ENCODE assay signal across 1 cellular context in genomic region chr12:32104572-32105355, GRCh38.
TF ChIP-seq lines count a peak whose summit lies in the region.

No MANE protein-coding gene starts in this region.

TF ChIP-seq in K562, 482 proteins besides CTCF, POLR2A, EP300 and RAD21 (continued from another document and continues in another):
- TF ChIP-seq, protein P1, sequence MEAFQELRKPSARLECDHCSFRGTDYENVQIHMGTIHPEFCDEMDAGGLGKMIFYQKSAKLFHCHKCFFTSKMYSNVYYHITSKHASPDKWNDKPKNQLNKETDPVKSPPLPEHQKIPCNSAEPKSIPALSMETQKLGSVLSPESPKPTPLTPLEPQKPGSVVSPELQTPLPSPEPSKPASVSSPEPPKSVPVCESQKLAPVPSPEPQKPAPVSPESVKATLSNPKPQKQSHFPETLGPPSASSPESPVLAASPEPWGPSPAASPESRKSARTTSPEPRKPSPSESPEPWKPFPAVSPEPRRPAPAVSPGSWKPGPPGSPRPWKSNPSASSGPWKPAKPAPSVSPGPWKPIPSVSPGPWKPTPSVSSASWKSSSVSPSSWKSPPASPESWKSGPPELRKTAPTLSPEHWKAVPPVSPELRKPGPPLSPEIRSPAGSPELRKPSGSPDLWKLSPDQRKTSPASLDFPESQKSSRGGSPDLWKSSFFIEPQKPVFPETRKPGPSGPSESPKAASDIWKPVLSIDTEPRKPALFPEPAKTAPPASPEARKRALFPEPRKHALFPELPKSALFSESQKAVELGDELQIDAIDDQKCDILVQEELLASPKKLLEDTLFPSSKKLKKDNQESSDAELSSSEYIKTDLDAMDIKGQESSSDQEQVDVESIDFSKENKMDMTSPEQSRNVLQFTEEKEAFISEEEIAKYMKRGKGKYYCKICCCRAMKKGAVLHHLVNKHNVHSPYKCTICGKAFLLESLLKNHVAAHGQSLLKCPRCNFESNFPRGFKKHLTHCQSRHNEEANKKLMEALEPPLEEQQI (IDR thresholded peaks at IDR 0.05), result no peak
- TF ChIP-seq TFAM (CRISPR knock-in tag; conservative IDR thresholded peaks at IDR 0.05) (no peak), ZNF134 (CRISPR knock-in tag; conservative IDR thresholded peaks at IDR 0.05) (no peak), ZNF449 (CRISPR knock-in tag; IDR thresholded peaks at IDR 0.05) (no peak), SMARCE1 (IDR thresholded peaks at IDR 0.05) (no peak), SMAD1 (IDR thresholded peaks at IDR 0.05; ENCODE audit: low read depth, low read length, partially characterized antibody) (no peak), ARID1B (IDR thresholded peaks at IDR 0.05) (peak; percentile 62), KLF6 (CRISPR knock-in tag; IDR thresholded peaks at IDR 0.05; ENCODE audit: borderline replicate concordance) (no peak), ZNF408 (CRISPR knock-in tag; IDR thresholded peaks at IDR 0.05; ENCODE audit: low read depth) (no peak), E2F3 (CRISPR knock-in tag; IDR thresholded peaks at IDR 0.05) (no peak), XRCC5 (IDR thresholded peaks at IDR 0.05; ENCODE audit: low read depth, low read length) (no peak), MEIS2 (IDR thresholded peaks at IDR 0.05; ENCODE audit: partially characterized antibody) (peak; percentile 76), RCOR1 (IDR thresholded peaks at IDR 0.05; ENCODE audit: borderline replicate concordance in 1 of 2, low read depth in 2 of 2, low read length in 2 of 2) (no peak), RFX1 (IDR thresholded peaks at IDR 0.05) (no peak), CBFA2T2 (conservative IDR thresholded peaks at IDR 0.05) (peak; percentile 54), MECOM (CRISPR knock-in tag; IDR thresholded peaks at IDR 0.05) (peak; percentile 73), SP2 (IDR thresholded peaks at IDR 0.05; ENCODE audit: extremely low read depth, low read depth, low read length, poor library complexity, severe bottlenecking) (no peak), DPF2 (IDR thresholded peaks at IDR 0.05) (0 out of 2 replicates have a peak, but pooled peaks have one; percentile 25), SREBF1 (IDR thresholded peaks at IDR 0.05; ENCODE audit: borderline replicate concordance, low read depth, low read length) (no peak), THRA (IDR thresholded peaks at IDR 0.05) (no peak), ZNF224 (CRISPR knock-in tag; IDR thresholded peaks at IDR 0.05) (no peak), CBFB (CRISPR knock-in tag; IDR thresholded peaks at IDR 0.05) (no peak), ZNF592 (IDR thresholded peaks at IDR 0.05) (no peak), BRCA1 (IDR thresholded peaks at IDR 0.05) (no peak), BRCA1 (CRISPR knock-in tag; IDR thresholded peaks at IDR 0.05) (no peak)
- TF ChIP-seq, protein P2, sequence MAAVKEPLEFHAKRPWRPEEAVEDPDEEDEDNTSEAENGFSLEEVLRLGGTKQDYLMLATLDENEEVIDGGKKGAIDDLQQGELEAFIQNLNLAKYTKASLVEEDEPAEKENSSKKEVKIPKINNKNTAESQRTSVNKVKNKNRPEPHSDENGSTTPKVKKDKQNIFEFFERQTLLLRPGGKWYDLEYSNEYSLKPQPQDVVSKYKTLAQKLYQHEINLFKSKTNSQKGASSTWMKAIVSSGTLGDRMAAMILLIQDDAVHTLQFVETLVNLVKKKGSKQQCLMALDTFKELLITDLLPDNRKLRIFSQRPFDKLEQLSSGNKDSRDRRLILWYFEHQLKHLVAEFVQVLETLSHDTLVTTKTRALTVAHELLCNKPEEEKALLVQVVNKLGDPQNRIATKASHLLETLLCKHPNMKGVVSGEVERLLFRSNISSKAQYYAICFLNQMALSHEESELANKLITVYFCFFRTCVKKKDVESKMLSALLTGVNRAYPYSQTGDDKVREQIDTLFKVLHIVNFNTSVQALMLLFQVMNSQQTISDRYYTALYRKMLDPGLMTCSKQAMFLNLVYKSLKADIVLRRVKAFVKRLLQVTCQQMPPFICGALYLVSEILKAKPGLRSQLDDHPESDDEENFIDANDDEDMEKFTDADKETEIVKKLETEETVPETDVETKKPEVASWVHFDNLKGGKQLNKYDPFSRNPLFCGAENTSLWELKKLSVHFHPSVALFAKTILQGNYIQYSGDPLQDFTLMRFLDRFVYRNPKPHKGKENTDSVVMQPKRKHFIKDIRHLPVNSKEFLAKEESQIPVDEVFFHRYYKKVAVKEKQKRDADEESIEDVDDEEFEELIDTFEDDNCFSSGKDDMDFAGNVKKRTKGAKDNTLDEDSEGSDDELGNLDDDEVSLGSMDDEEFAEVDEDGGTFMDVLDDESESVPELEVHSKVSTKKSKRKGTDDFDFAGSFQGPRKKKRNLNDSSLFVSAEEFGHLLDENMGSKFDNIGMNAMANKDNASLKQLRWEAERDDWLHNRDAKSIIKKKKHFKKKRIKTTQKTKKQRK (IDR thresholded peaks at IDR 0.05; ENCODE audit: borderline replicate concordance, low read depth, low read length), result no peak
- TF ChIP-seq, protein P3, sequence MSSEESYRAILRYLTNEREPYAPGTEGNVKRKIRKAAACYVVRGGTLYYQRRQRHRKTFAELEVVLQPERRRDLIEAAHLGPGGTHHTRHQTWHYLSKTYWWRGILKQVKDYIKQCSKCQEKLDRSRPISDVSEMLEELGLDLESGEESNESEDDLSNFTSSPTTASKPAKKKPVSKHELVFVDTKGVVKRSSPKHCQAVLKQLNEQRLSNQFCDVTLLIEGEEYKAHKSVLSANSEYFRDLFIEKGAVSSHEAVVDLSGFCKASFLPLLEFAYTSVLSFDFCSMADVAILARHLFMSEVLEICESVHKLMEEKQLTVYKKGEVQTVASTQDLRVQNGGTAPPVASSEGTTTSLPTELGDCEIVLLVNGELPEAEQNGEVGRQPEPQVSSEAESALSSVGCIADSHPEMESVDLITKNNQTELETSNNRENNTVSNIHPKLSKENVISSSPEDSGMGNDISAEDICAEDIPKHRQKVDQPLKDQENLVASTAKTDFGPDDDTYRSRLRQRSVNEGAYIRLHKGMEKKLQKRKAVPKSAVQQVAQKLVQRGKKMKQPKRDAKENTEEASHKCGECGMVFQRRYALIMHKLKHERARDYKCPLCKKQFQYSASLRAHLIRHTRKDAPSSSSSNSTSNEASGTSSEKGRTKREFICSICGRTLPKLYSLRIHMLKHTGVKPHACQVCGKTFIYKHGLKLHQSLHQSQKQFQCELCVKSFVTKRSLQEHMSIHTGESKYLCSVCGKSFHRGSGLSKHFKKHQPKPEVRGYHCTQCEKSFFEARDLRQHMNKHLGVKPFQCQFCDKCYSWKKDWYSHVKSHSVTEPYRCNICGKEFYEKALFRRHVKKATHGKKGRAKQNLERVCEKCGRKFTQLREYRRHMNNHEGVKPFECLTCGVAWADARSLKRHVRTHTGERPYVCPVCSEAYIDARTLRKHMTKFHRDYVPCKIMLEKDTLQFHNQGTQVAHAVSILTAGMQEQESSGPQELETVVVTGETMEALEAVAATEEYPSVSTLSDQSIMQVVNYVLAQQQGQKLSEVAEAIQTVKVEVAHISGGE (CRISPR knock-in tag; IDR thresholded peaks at IDR 0.05), result no peak
- TF ChIP-seq, protein P4, sequence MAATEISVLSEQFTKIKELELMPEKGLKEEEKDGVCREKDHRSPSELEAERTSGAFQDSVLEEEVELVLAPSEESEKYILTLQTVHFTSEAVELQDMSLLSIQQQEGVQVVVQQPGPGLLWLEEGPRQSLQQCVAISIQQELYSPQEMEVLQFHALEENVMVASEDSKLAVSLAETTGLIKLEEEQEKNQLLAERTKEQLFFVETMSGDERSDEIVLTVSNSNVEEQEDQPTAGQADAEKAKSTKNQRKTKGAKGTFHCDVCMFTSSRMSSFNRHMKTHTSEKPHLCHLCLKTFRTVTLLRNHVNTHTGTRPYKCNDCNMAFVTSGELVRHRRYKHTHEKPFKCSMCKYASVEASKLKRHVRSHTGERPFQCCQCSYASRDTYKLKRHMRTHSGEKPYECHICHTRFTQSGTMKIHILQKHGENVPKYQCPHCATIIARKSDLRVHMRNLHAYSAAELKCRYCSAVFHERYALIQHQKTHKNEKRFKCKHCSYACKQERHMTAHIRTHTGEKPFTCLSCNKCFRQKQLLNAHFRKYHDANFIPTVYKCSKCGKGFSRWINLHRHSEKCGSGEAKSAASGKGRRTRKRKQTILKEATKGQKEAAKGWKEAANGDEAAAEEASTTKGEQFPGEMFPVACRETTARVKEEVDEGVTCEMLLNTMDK (IDR thresholded peaks at IDR 0.05; ENCODE audit: borderline replicate concordance, insufficient read depth, low read depth, low read length, poor library complexity, severe bottlenecking), result no peak
- TF ChIP-seq, protein P5, sequence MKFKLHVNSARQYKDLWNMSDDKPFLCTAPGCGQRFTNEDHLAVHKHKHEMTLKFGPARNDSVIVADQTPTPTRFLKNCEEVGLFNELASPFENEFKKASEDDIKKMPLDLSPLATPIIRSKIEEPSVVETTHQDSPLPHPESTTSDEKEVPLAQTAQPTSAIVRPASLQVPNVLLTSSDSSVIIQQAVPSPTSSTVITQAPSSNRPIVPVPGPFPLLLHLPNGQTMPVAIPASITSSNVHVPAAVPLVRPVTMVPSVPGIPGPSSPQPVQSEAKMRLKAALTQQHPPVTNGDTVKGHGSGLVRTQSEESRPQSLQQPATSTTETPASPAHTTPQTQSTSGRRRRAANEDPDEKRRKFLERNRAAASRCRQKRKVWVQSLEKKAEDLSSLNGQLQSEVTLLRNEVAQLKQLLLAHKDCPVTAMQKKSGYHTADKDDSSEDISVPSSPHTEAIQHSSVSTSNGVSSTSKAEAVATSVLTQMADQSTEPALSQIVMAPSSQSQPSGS (CRISPR knock-in tag; IDR thresholded peaks at IDR 0.05), result no peak
- TF ChIP-seq, protein P6, sequence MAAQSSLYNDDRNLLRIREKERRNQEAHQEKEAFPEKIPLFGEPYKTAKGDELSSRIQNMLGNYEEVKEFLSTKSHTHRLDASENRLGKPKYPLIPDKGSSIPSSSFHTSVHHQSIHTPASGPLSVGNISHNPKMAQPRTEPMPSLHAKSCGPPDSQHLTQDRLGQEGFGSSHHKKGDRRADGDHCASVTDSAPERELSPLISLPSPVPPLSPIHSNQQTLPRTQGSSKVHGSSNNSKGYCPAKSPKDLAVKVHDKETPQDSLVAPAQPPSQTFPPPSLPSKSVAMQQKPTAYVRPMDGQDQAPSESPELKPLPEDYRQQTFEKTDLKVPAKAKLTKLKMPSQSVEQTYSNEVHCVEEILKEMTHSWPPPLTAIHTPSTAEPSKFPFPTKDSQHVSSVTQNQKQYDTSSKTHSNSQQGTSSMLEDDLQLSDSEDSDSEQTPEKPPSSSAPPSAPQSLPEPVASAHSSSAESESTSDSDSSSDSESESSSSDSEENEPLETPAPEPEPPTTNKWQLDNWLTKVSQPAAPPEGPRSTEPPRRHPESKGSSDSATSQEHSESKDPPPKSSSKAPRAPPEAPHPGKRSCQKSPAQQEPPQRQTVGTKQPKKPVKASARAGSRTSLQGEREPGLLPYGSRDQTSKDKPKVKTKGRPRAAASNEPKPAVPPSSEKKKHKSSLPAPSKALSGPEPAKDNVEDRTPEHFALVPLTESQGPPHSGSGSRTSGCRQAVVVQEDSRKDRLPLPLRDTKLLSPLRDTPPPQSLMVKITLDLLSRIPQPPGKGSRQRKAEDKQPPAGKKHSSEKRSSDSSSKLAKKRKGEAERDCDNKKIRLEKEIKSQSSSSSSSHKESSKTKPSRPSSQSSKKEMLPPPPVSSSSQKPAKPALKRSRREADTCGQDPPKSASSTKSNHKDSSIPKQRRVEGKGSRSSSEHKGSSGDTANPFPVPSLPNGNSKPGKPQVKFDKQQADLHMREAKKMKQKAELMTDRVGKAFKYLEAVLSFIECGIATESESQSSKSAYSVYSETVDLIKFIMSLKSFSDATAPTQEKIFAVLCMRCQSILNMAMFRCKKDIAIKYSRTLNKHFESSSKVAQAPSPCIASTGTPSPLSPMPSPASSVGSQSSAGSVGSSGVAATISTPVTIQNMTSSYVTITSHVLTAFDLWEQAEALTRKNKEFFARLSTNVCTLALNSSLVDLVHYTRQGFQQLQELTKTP (IDR thresholded peaks at IDR 0.05; ENCODE audit: low read depth in 1 of 2, partially characterized antibody in 2 of 2), result no peak
